In the genomic region with DNA sequence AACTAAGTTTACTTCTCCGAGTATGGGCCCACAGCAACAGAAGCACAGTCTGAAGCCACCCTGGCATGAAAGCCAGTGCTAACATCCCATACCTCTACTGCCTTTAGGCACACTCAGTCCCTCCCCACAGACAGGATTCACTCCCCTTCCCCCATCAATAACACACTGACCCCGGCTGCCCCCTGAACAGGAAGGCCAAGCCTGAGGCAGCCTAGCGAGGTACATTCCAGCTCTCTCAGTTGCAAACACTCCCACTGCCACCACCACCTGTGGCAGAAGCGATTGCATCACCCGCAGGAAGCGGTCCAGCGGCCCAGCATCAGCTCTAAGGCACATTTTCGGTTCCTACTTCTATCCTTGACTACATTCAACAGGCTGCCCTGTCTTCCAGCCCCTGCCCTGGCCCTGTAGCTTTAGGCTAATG, we compare ENCODE assay signal across 8 cellular contexts. TPM values are rescaled to one million over a fixed set of nuclear protein-coding genes. Genes with fewer than 3 reads are reported as not detected.
A peak's percentile ranks its signal among the peaks of the same experiment; 100 is the strongest.
DNase-seq lines count a peak whose midpoint lies in the region; ATAC-seq and TF ChIP-seq lines count a peak whose summit lies in the region.

No MANE protein-coding gene starts in this region.

- H3K9me3 ChIP-seq in right cardiac atrium (ENCODE audit: control insufficient read depth, low read length), result no peaks in the 10 kb centered on the region
- no peaks in the 10 kb centered on the region for H3K9me3 ChIP-seq in transverse colon
- H3K9me3 ChIP-seq in HAP-1, result no peaks in the 10 kb centered on the region

- no peak for TF ChIP-seq EP300 in transverse colon (IDR thresholded peaks at IDR 0.05; ENCODE audit: low read depth)

- POLR2A ChIA-PET in T-cell (lab: Charles Lee), result interaction anchor here in 1 of 2 donors (0.6 kb wide), 1 partner anchor 76 kb away, joined by 3 read pairs; no protein-coding TSS in a partner anchor

- H3K4me3 ChIP-seq in GM06990 (replicated peaks; ENCODE audit: low read depth, low read length), result no peak overlapping the region
- no peak overlapping the region for H3K4me3 ChIP-seq in right cardiac atrium (ENCODE audit: low read length)
- H3K4me3 ChIP-seq in transverse colon, result no peak overlapping the region
- H3K4me3 ChIP-seq in HAP-1, result no peak overlapping the region

- peaks cover 9 to 12% of the 10 kb centered on the region in 2 donors for H3K27me3 Mint-ChIP-seq in T-cell

- 53% methylated on average over 8 of the region's 8 CpGs for WGBS in right cardiac atrium
- WGBS in transverse colon (ENCODE audit: low coverage in 1 of 2), 2 donors, result 62% methylated on average over 8 of the region's 8 CpGs; no CpG with 5 or more reads in 1 of the 2 donors

- H3K4me1 ChIP-seq in right cardiac atrium (ENCODE audit: control insufficient read depth, insufficient read depth, low read length) (no peaks in the 10 kb centered on the region), transverse colon (peaks cover 0 to 3% (median 0%) of the 10 kb centered on the region in 4 donors), HAP-1 (no peaks in the 10 kb centered on the region)

- TF ChIP-seq POLR2A in transverse colon (IDR thresholded peaks at IDR 0.05), result no peak

- CTCF ChIA-PET in T-cell (lab: Charles Lee), result interaction anchor here in 1 of 2 donors (2.6 kb wide), 1 partner anchor 11 kb away, joined by 11 read pairs; no protein-coding TSS in a partner anchor

- no peaks in the 10 kb centered on the region for H3K36me3 ChIP-seq in GM06990 (ENCODE audit: control insufficient read depth, insufficient read depth, low read length)
- H3K36me3 ChIP-seq in transverse colon, result no peaks in the 10 kb centered on the region
- H3K36me3 ChIP-seq in HAP-1 (replicated peaks), result no peaks in the 10 kb centered on the region

- TF ChIP-seq CTCF in GM06990 (IDR thresholded peaks at IDR 0.05; ENCODE audit: insufficient read depth, low read length, poor library complexity, severe bottlenecking) (no peak), transverse colon (IDR thresholded peaks at IDR 0.05) (no peak)

- intact Hi-C loops in right cardiac atrium (cut with DNase I), result no loop called here
- intact Hi-C loops in transverse colon (cut with DNase I; ENCODE audit: low total_unique reads), result no loop called here

- DNase-seq in GM06990 (ENCODE audit: extremely low read depth, insufficient read length), result peak; percentile 85
- DNase-seq in T-cell, result peak in 15 of 34 experiments; percentile 16 to 55 (median 25)
- peak; percentile 30 to 75 (median 72) for DNase-seq in right cardiac atrium
- DNase-seq in transverse colon, result peak; percentile 78
- no peak for DNase-seq in RKO (ENCODE audit: low spot score)
- no peak for DNase-seq in HAP-1 (ENCODE audit: low spot score in 2 of 2)

- no peak overlapping the region for H3K4me3 Mint-ChIP-seq in T-cell

- no peak overlapping the region for H3K27ac ChIP-seq in right cardiac atrium (ENCODE audit: low read length)
- peak overlapping the region in 2 of 4 donors; percentile 52 to 62 for H3K27ac ChIP-seq in transverse colon

- in situ Hi-C loops in transverse colon (cut with MboI; ENCODE audit: low pct_ligation_motif_present in 1 of 4, low pct_unique_long_range_greater_than_20kb in 1 of 4, low sequenced_read_pairs in 3 of 4), result no loop called here
- in situ Hi-C loops in HAP-1 (cut with MboI; ENCODE audit: low sequenced_read_pairs), result no loop called here

- no peaks in the 10 kb centered on the region for H3K27me3 ChIP-seq in GM06990 (replicated peaks; ENCODE audit: control insufficient read depth, insufficient read depth, low read length)
- no peaks in the 10 kb centered on the region for H3K27me3 ChIP-seq in right cardiac atrium (ENCODE audit: control insufficient read depth, insufficient read depth)
- H3K27me3 ChIP-seq in transverse colon, result no peaks in the 10 kb centered on the region
- no peaks in the 10 kb centered on the region for H3K27me3 ChIP-seq in HAP-1 (ENCODE audit: low read depth)

- H3K4me1 Mint-ChIP-seq in T-cell, result peaks cover 12 to 14% (median 13%) of the 10 kb centered on the region in 3 donors

- ATAC-seq in GM19455 (IDR thresholded peaks at IDR 0.05; ENCODE audit: unreplicated experiment), result peak; percentile 91
- ATAC-seq in HG03432 (IDR thresholded peaks at IDR 0.05; ENCODE audit: unreplicated experiment), result peak; percentile 96
- ATAC-seq in T-cell (replicated peaks in 1 of 4), result peak; percentile 74 to 82 (median 78)
- ATAC-seq in right cardiac atrium, result peak; percentile 41 to 47

- no peaks in the 10 kb centered on the region for H3K36me3 Mint-ChIP-seq in T-cell

- no peaks in the 10 kb centered on the region for H3K9me3 Mint-ChIP-seq in T-cell

- peak overlapping the region; percentile 80 to 88 for H3K27ac Mint-ChIP-seq in T-cell

RNA-seq across cellular contexts. Expression of a gene that starts 7.0 kb away (rescaled TPM):
- 10 to 100 TPM in 3 of 5 donors, 1 to 10 TPM in 2; 6.6 to 46.7 (median 42.4) TPM for total RNA-seq in T-cell
- total RNA-seq in right cardiac atrium, result 1 to 10 TPM; 3.0 to 9.9 (median 8.5) TPM
- 2.9 TPM for polyA plus RNA-seq in right cardiac atrium
- total RNA-seq in transverse colon, result 10 to 100 TPM; 13.3 to 35.4 (median 25.1) TPM

RNA-seq across cellular contexts. Expression of a gene that starts 45.2 kb away (rescaled TPM):
- total RNA-seq in T-cell, result 1 to 10 TPM in 4 of 5 donors, under 1 TPM in 1; 0.79 to 2.2 (median 1.9) TPM
- total RNA-seq in right cardiac atrium, result 1 to 10 TPM in 3 of 4 donors, not detected in 1; 1.4 to 1.8 (median 1.7) TPM
- polyA plus RNA-seq in right cardiac atrium, result 0.18 TPM
- 10 to 100 TPM in 2 of 4 donors, 1 to 10 TPM in 2; 1.4 to 15.3 (median 8.6) TPM for total RNA-seq in transverse colon

Comparison
In these comparisons a context has a peak if more than half of its experiments do, and no peak if none do; other contexts are left out.
1. DNase-seq: peak in GM06990 (single experiment), right cardiac atrium (3 of 3) and transverse colon (single experiment); none in RKO (single experiment) and HAP-1 (0 of 2).
2. ATAC-seq: peak in every context shown above with its lines; median percentile 96 in HG03432; 91 in GM19455; 78 in T-cell; 44 in right cardiac atrium.